8 cellular contexts compared by ENCODE assay signal in genomic region chr1:150235852-150236613, GRCh38. TPM values are rescaled to one million over a fixed set of nuclear protein-coding genes. Genes with fewer than 3 reads are reported as not detected.
DNase-seq lines count a peak whose midpoint lies in the region; ATAC-seq and TF ChIP-seq lines count a peak whose summit lies in the region.

TSS of gene ANP32E (minus strand) at chr1:150236112. CDS start at chr1:150235786, 326 bp downstream.

- H3K27ac Mint-ChIP-seq in activated CD4-positive, alpha-beta T cell treated with anti-CD3 and anti-CD28 coated beads, Interleukin-2, amount 10 ng/mL, durations not matched to agents 7 days and 5 days = no peak within 1 kb of the TSS

- CTCF ChIA-PET in activated CD4-positive, alpha-beta T cell treated with anti-CD3 and anti-CD28 coated beads, Interleukin-2, amount 10 ng/mL, durations not matched to agents 7 days and 5 days (lab: Charles Lee) = no interaction called here

- intact Hi-C loops in left colon (cut with DNase I, micrococcal nuclease) = no loop called here

- H3K36me3 Mint-ChIP-seq in activated CD4-positive, alpha-beta T cell treated with anti-CD3 and anti-CD28 coated beads, Interleukin-2, amount 10 ng/mL, durations not matched to agents 7 days and 5 days (ENCODE audit: low read depth) = peaks cover 14% of the 10 kb centered on the region

- TF ChIP-seq CTCF in coronary artery (IDR thresholded peaks at IDR 0.05) = no peak

- POLR2A ChIA-PET in activated CD4-positive, alpha-beta T cell treated with anti-CD3 and anti-CD28 coated beads, Interleukin-2, amount 10 ng/mL, durations not matched to agents 7 days and 5 days (lab: Charles Lee) = interaction anchor here (0.5 kb wide), 1 partner anchor 319 kb away, joined by 4 read pairs; no protein-coding TSS in a partner anchor

- peak within 1 kb of the TSS; percentile 81 for H3K4me3 ChIP-seq in coronary artery

- peaks cover 20% of the 10 kb centered on the region for H3K4me1 Mint-ChIP-seq in activated CD4-positive, alpha-beta T cell treated with anti-CD3 and anti-CD28 coated beads, Interleukin-2, amount 10 ng/mL, durations not matched to agents 7 days and 5 days

- H3K27ac ChIP-seq in coronary artery = peak within 1 kb of the TSS; percentile 97 to 98

- H3K4me3 Mint-ChIP-seq in activated CD4-positive, alpha-beta T cell treated with anti-CD3 and anti-CD28 coated beads, Interleukin-2, amount 10 ng/mL, durations not matched to agents 7 days and 5 days = no peak within 1 kb of the TSS

- H3K27me3 Mint-ChIP-seq in activated CD4-positive, alpha-beta T cell treated with anti-CD3 and anti-CD28 coated beads, Interleukin-2, amount 10 ng/mL, durations not matched to agents 7 days and 5 days = no peaks in the 10 kb centered on the region

- ATAC-seq in GM19351 (IDR thresholded peaks at IDR 0.05; ENCODE audit: unreplicated experiment) (peak; percentile 81), HG03521 (IDR thresholded peaks at IDR 0.05; ENCODE audit: unreplicated experiment) (peak; percentile 75), left colon (peak; percentile 94)

- peak; percentile 31 to 100 (median 88) for DNase-seq in C1 segment of cervical spinal cord (lab: John Stamatoyannopoulos, UW)
- DNase-seq in NCI-H69 (lab: John Stamatoyannopoulos, UW) = peak; percentile 100
- DNase-seq in activated CD4-positive, alpha-beta T cell treated with anti-CD3 and anti-CD28 coated beads, Interleukin-2, amount 10 ng/mL, durations not matched to agents 7 days and 5 days = peak; percentile 97
- peak; percentile 99 for DNase-seq in coronary artery (ENCODE audit: low spot score)
- DNase-seq in left colon = peak; percentile 92 to 97
- DNase-seq in stimulated activated CD4-positive, alpha-beta T cell treated with anti-CD3 and anti-CD28 coated beads, Interleukin-1b, Interleukin-23, amount 100 ng/mL, for 48 hours = peak; percentile 96

- H3K9me3 Mint-ChIP-seq in activated CD4-positive, alpha-beta T cell treated with anti-CD3 and anti-CD28 coated beads, Interleukin-2, amount 10 ng/mL, durations not matched to agents 7 days and 5 days = no peaks in the 10 kb centered on the region

RNA-seq across cellular contexts. Expression of gene ANP32E, which starts in this region (rescaled TPM):
- total RNA-seq in activated CD4-positive, alpha-beta T cell treated with anti-CD3 and anti-CD28 coated beads, Interleukin-2, amount 10 ng/mL, durations not matched to agents 7 days and 5 days = 100 to 1,000 TPM; 164 to 173 TPM
- 10 to 100 TPM; 10.5 to 13.6 TPM for total RNA-seq in left colon

Comparison
In these comparisons a context has a peak if more than half of its experiments do, and no peak if none do; other contexts are left out.
1. Peak in every context shown above with its lines: DNase-seq, ATAC-seq, H3K4me3 ChIP-seq and H3K27ac ChIP-seq.
2. RNA of gene ANP32E (total RNA-seq): 164 to 173 TPM in activated CD4-positive, alpha-beta T cell treated with anti-CD3 and anti-CD28 coated beads, Interleukin-2, amount 10 ng/mL, durations not matched to agents 7 days and 5 days; 10.5 to 13.6 TPM in left colon; every median in the first group is over 10 times any median in the second.